26 cellular contexts compared by ENCODE assay signal in genomic region chr17:81631482-81631881, GRCh38. TPM values are rescaled to one million over a fixed set of nuclear protein-coding genes. Genes with fewer than 3 reads are reported as not detected.
"Had no signal": no experiment of that assay in that cellular context is flagged by ENCODE, and none has a peak within 500 bp of the region (broad histone marks: within the 10 kb centered on the region; RNA-seq: fewer than 3 reads in every experiment).

No MANE protein-coding gene starts in this region.

- H3K9me3 ChIP-seq: left lung, neutrophil, ovary, prostate gland, thyroid gland had no signal

- ATAC-seq: activated CD4-positive, alpha-beta T cell treated with anti-CD3 and anti-CD28 coated beads for 36 hours; activated naive CD8-positive, alpha-beta T cell treated with anti-CD3 and anti-CD28 coated beads, Interleukin-2, amount 50 U/mL, for 24 hours; left lung; naive thymus-derived CD8-positive, alpha-beta T cell; stimulated activated naive CD8-positive, alpha-beta T cell treated with anti-CD3 and anti-CD28 coated beads, Interleukin-15, Interleukin-2, amounts not matched to agents 100 U/mL and 50 U/mL, for 24 hours; WTC11 had no signal

- H3K36me3 ChIP-seq: ovary had no signal

- H3K27me3 ChIP-seq: left lung, neutrophil, ovary, thyroid gland had no signal

- DNase-seq: activated CD4-positive, alpha-beta T cell treated with anti-CD3 and anti-CD28 coated beads for 36 hours; activated CD4-positive, alpha-beta T cell treated with anti-CD3 and anti-CD28 coated beads, Interleukin-2, amount 50 U/mL, for 48 hours; activated effector memory CD4-positive, alpha-beta T cell treated with Interleukin-2 at 50 U/mL for 16 hours; activated naive CD4-positive, alpha-beta T cell treated with anti-CD3 and anti-CD28 coated beads, Interleukin-2, amount 50 U/mL, for 16 hours; activated naive CD8-positive, alpha-beta T cell treated with anti-CD3 and anti-CD28 coated beads, Interleukin-2, amount 50 U/mL, for 24 hours; activated T-cell treated with anti-CD3 and anti-CD28 coated beads, Interleukin-2, amount 50 U/mL, for 48 hours; cerebellar nuclear complex; erythroblast; foreskin fibroblast; immature natural killer cell; kidney glomerular epithelial cell; naive thymus-derived CD8-positive, alpha-beta T cell; ovary; stimulated activated CD4-positive, alpha-beta T cell treated with anti-CD3 and anti-CD28 coated beads, Interleukin-12 subunit alpha, Interleukin-12 subunit beta, amount 100 ng/mL, for 4 hours; stimulated activated CD4-positive, alpha-beta T cell treated with anti-CD3 and anti-CD28 coated beads, Interleukin-4, amount 100 ng/mL, for 4 hours; stimulated activated naive CD8-positive, alpha-beta T cell treated with anti-CD3 and anti-CD28 coated beads, Interleukin-15, Interleukin-2, amounts not matched to agents 100 U/mL and 50 U/mL, for 24 hours; substantia nigra; T-helper 9 cell; thyroid gland had no signal

- H3K27ac Mint-ChIP-seq: activated CD4-positive, alpha-beta T cell treated with anti-CD3 and anti-CD28 coated beads for 36 hours; activated naive CD8-positive, alpha-beta T cell treated with anti-CD3 and anti-CD28 coated beads, Interleukin-2, amount 50 U/mL, for 24 hours; immature natural killer cell; mesothelial cell of epicardium; WTC11 had no signal

- H3K4me3 ChIP-seq: coronary artery, left lung, ovary, prostate gland, thyroid gland had no signal

- H3K9me3 Mint-ChIP-seq: activated naive CD8-positive, alpha-beta T cell treated with anti-CD3 and anti-CD28 coated beads, Interleukin-2, amount 50 U/mL, for 24 hours; immature natural killer cell; mesothelial cell of epicardium; naive thymus-derived CD8-positive, alpha-beta T cell had no signal

- H3K4me3 Mint-ChIP-seq: activated CD4-positive, alpha-beta T cell treated with anti-CD3 and anti-CD28 coated beads for 36 hours; activated naive CD8-positive, alpha-beta T cell treated with anti-CD3 and anti-CD28 coated beads, Interleukin-2, amount 50 U/mL, for 24 hours; immature natural killer cell; mesothelial cell of epicardium; naive thymus-derived CD8-positive, alpha-beta T cell; WTC11 had no signal

- H3K27ac ChIP-seq: coronary artery, left lung, neutrophil, ovary, prostate gland, thyroid gland had no signal

- H3K27me3 Mint-ChIP-seq: activated CD4-positive, alpha-beta T cell treated with anti-CD3 and anti-CD28 coated beads for 36 hours; activated naive CD8-positive, alpha-beta T cell treated with anti-CD3 and anti-CD28 coated beads, Interleukin-2, amount 50 U/mL, for 24 hours; naive thymus-derived CD8-positive, alpha-beta T cell had no signal

RNA-seq across cellular contexts. Expression of gene PDE6G, which starts 24.9 kb away (rescaled TPM):
- total RNA-seq: prostate gland, thyroid gland, ureter had no signal
